In genomic region chr13:21117104-21117809, GRCh38 we compare ENCODE assay signal across 25 cellular contexts. TPM values are rescaled to one million over a fixed set of nuclear protein-coding genes. Genes with fewer than 3 reads are reported as not detected.
"Had no signal": no experiment of that assay in that cellular context is flagged by ENCODE, and none has a peak within 500 bp of the region (broad histone marks: within the 10 kb centered on the region; RNA-seq: fewer than 3 reads in every experiment).

No MANE protein-coding gene starts in this region.

- ATAC-seq: foreskin keratinocyte; gastroesophageal sphincter; heart left ventricle; left lobe of liver; natural killer cell; psoas muscle; right cardiac atrium; stimulated activated naive B cell treated with anti-CD40 and anti-IgM and Interleukin-4, amounts not matched to agents 10 μg/mL and 1 μg/mL and 100 μg/mL, for 72 hours had no signal

- H3K4me3 ChIP-seq: esophagus muscularis mucosa, gastroesophageal sphincter, heart left ventricle, hepatocyte, lung, ovary, psoas muscle, thoracic aorta, tibial nerve, upper lobe of left lung had no signal

- H3K27me3 Mint-ChIP-seq: stimulated activated naive B cell treated with anti-CD40 and anti-IgM and Interleukin-4, amounts not matched to agents 10 μg/mL and 1 μg/mL and 100 μg/mL, for 72 hours; stimulated activated naive CD8-positive, alpha-beta T cell treated with anti-CD3 and anti-CD28 coated beads, Interleukin-15, Interleukin-2, amounts not matched to agents 100 ng/mL and 50 ng/mL, for 24 hours had no signal

- H3K36me3 ChIP-seq: esophagus muscularis mucosa, gastroesophageal sphincter, heart left ventricle, ovary, thoracic aorta, tibial nerve, upper lobe of left lung had no signal

- H3K9me3 ChIP-seq: esophagus muscularis mucosa, ovary, psoas muscle, thoracic aorta, tibial nerve, upper lobe of left lung had no signal

- H3K4me3 Mint-ChIP-seq: memory B cell; natural killer cell; stimulated activated naive B cell treated with anti-CD40 and anti-IgM and Interleukin-4, amounts not matched to agents 10 μg/mL and 1 μg/mL and 100 μg/mL, for 72 hours; stimulated activated naive CD8-positive, alpha-beta T cell treated with anti-CD3 and anti-CD28 coated beads, Interleukin-15, Interleukin-2, amounts not matched to agents 100 ng/mL and 50 ng/mL, for 24 hours had no signal

- H3K27ac ChIP-seq: esophagus muscularis mucosa, foreskin keratinocyte, gastroesophageal sphincter, heart left ventricle, hepatocyte, ovary, psoas muscle, thoracic aorta, tibial nerve, upper lobe of left lung had no signal

- H3K27ac Mint-ChIP-seq: memory B cell; natural killer cell; stimulated activated naive B cell treated with anti-CD40 and anti-IgM and Interleukin-4, amounts not matched to agents 10 μg/mL and 1 μg/mL and 100 μg/mL, for 72 hours; stimulated activated naive CD8-positive, alpha-beta T cell treated with anti-CD3 and anti-CD28 coated beads, Interleukin-15, Interleukin-2, amounts not matched to agents 100 ng/mL and 50 ng/mL, for 24 hours had no signal

- H3K36me3 Mint-ChIP-seq: memory B cell; natural killer cell; stimulated activated naive B cell treated with anti-CD40 and anti-IgM and Interleukin-4, amounts not matched to agents 10 μg/mL and 1 μg/mL and 100 μg/mL, for 72 hours had no signal

- H3K27me3 ChIP-seq: esophagus muscularis mucosa, foreskin keratinocyte, gastroesophageal sphincter, heart left ventricle, hepatocyte, ovary, tibial nerve, upper lobe of left lung had no signal

- H3K9me3 Mint-ChIP-seq: natural killer cell; stimulated activated naive CD8-positive, alpha-beta T cell treated with anti-CD3 and anti-CD28 coated beads, Interleukin-15, Interleukin-2, amounts not matched to agents 100 ng/mL and 50 ng/mL, for 24 hours had no signal

- DNase-seq: dermis blood vessel endothelial cell; effector memory CD4-positive, alpha-beta T cell; foreskin keratinocyte; heart left ventricle; kidney; natural killer cell; occipital lobe; ovary; posterior cingulate gyrus; psoas muscle; right cardiac atrium; small intestine; stimulated activated CD4-positive, alpha-beta T cell treated with anti-CD3 and anti-CD28 coated beads, Interleukin-15, amount 100 ng/mL, for 24 hours; stimulated activated CD4-positive, alpha-beta T cell treated with anti-CD3 and anti-CD28 coated beads, Interleukin-2, amount 100 ng/mL, for 48 hours; stimulated activated naive B cell treated with anti-CD40 and anti-IgM and Interleukin-4, amounts not matched to agents 10 μg/mL and 1 μg/mL and 100 μg/mL, for 72 hours; upper lobe of left lung had no signal

- H3K4me1 Mint-ChIP-seq: memory B cell; natural killer cell; stimulated activated naive B cell treated with anti-CD40 and anti-IgM and Interleukin-4, amounts not matched to agents 10 μg/mL and 1 μg/mL and 100 μg/mL, for 72 hours had no signal

- H3K4me1 ChIP-seq: esophagus muscularis mucosa, foreskin keratinocyte, gastroesophageal sphincter, heart left ventricle, psoas muscle, tibial nerve, upper lobe of left lung had no signal

RNA-seq across cellular contexts. Expression of gene SKA3, which starts 59.1 kb away (rescaled TPM):
- total RNA-seq: thoracic aorta had no signal
